Comparison of ENCODE assay signal across 18 cellular contexts in the genomic region with DNA sequence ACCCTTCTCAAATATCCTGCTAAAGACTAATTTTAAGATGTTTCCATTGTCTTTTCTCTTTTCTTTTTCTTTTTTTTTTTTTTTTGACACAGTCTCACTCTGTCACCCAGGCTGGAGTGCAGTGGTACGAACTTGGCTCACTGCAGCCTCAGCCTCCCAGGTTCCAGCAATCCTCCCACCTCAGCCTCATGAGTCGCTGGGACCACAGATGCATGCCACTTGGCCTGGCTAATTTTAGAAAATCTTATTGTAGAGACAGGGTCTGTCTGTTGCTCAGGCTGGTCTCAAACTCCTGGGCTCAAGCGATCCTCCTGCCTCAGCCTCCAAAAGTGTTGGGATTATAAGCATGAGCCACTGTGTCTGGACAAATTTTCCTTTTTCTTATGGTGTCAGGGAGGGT. TPM values are rescaled to one million over a fixed set of nuclear protein-coding genes. Genes with fewer than 3 reads are reported as not detected.
DNase-seq lines count a peak whose midpoint lies in the region; ATAC-seq lines count a peak whose summit lies in the region.
"Had no signal": no experiment of that assay in that cellular context is flagged by ENCODE, and none has a peak within 500 bp of the region (broad histone marks: within the 10 kb centered on the region; RNA-seq: fewer than 3 reads in every experiment).

No MANE protein-coding gene starts in this region.

- peak overlapping the region in 1 of 2 experiments; percentile 33 for H3K18ac ChIP-seq in mesenchymal stem cell (ENCODE audit: low read depth in 1 of 2, low read length in 2 of 2)

- H3K9me3 ChIP-seq in SK-N-MC (ENCODE audit: low read depth, low read length) (no peaks in the 10 kb centered on the region), mesenchymal stem cell (ENCODE audit: control insufficient read depth, low read length) (no peaks in the 10 kb centered on the region)
- H3K9me3 ChIP-seq: lower lobe of right lung had no signal

- H2BK120ac ChIP-seq in mesenchymal stem cell (ENCODE audit: low read depth, low read length): no peak overlapping the region

- no peak overlapping the region for H2BK15ac ChIP-seq in mesenchymal stem cell (ENCODE audit: low read depth, poor library complexity, severe bottlenecking)

- no peak overlapping the region for H2BK12ac ChIP-seq in mesenchymal stem cell (ENCODE audit: low read length in 2 of 2)

- H2AFZ ChIP-seq in ACC112 (ENCODE audit: low read length, unreplicated experiment) (no peak overlapping the region), mesenchymal stem cell (ENCODE audit: low read depth, low read length) (no peak overlapping the region)
- H2AFZ ChIP-seq: parathyroid adenoma had no signal

- peaks cover 100% of the 10 kb centered on the region for H3K79me2 ChIP-seq in ACC112 (ENCODE audit: control insufficient read depth, insufficient read depth, low read length, unreplicated experiment)

- H3K4me3 ChIP-seq in ACC112 (ENCODE audit: low read depth, low read length) (no peak overlapping the region), SK-N-MC (no peak overlapping the region), mesenchymal stem cell (ENCODE audit: insufficient read depth in 1 of 2, low read depth in 1 of 2, low read length in 2 of 2) (no peak overlapping the region)
- H3K4me3 ChIP-seq: GM12878, lower lobe of right lung had no signal

- no peak overlapping the region for H3K4ac ChIP-seq in mesenchymal stem cell (ENCODE audit: low read depth in 1 of 2, low read length in 2 of 2)

- no peak overlapping the region for H4K8ac ChIP-seq in mesenchymal stem cell (ENCODE audit: low read length)

- no peak overlapping the region for H3K14ac ChIP-seq in mesenchymal stem cell (ENCODE audit: low read length in 2 of 2)

- H3K4me1 ChIP-seq in ACC112 (ENCODE audit: control insufficient read depth, insufficient read depth, low read length, unreplicated experiment): peaks cover 76% of the 10 kb centered on the region
- H3K4me1 ChIP-seq in mesenchymal stem cell (ENCODE audit: control insufficient read depth, insufficient read depth, low read depth, low read length): peaks cover 5% of the 10 kb centered on the region

- H3K79me1 ChIP-seq in mesenchymal stem cell (replicated peaks; ENCODE audit: low read length, poor library complexity, severe bottlenecking): no peaks in the 10 kb centered on the region

- H3K4me2 ChIP-seq in mesenchymal stem cell (ENCODE audit: low read length, poor library complexity, severe bottlenecking): no peak overlapping the region
- H3K4me2 ChIP-seq: KMS-11 had no signal

- H3K36me3 ChIP-seq in ACC112 (ENCODE audit: insufficient read depth, low read length): peaks cover 2% of the 10 kb centered on the region; the same call in 1 of the 2 replicates
- H3K36me3 ChIP-seq in SK-N-MC (ENCODE audit: insufficient read depth, low read length): 0 out of 2 replicates have a peak, but pooled peaks cover 3% of the 10 kb centered on the region
- peaks cover 0 to 22% of the 10 kb centered on the region in 2 experiments for H3K36me3 ChIP-seq in mesenchymal stem cell (ENCODE audit: control insufficient read depth in 1 of 2, insufficient read depth in 2 of 2, low read depth in 1 of 2, low read length in 2 of 2)
- H3K36me3 ChIP-seq: lower lobe of right lung had no signal

- peak overlapping the region; percentile 4 for H2BK5ac ChIP-seq in mesenchymal stem cell (ENCODE audit: low read depth, low read length, poor library complexity, severe bottlenecking)

- H3K23ac ChIP-seq in mesenchymal stem cell (ENCODE audit: low read length in 2 of 2): no peak overlapping the region

- peak; percentile 18 for DNase-seq in HK-2 (ENCODE audit: unreplicated experiment)
- no peak for DNase-seq in SK-N-MC (ENCODE audit: low read depth, low spot score)
- peak; percentile 33 for DNase-seq in mesenchymal stem cell
- no peak for DNase-seq in retina
- DNase-seq in LoVo (ENCODE audit: low spot score): no peak
- DNase-seq in stimulated activated CD4-positive, alpha-beta T cell treated with anti-CD3 and anti-CD28 coated beads, Interleukin-4, amount 100 ng/mL, for 4 hours: no peak
- DNase-seq: activated CD4-positive, alpha-beta T cell treated with anti-CD3 and anti-CD28 coated beads, Interleukin-2, amount 50 U/mL, for 1 hour; activated CD8-positive, alpha-beta memory T cell treated with anti-CD3 and anti-CD28 coated beads, Interleukin-2, amount 50 U/mL, for 48 hours; DMS 273 treated with DMSO at 0.1 percent for 48 hours; hypothalamus; lower lobe of right lung; stimulated activated naive CD4-positive, alpha-beta T cell; T-cell had no signal

- no peak for ATAC-seq in HG02870 (IDR thresholded peaks at IDR 0.05; ENCODE audit: unreplicated experiment)
- ATAC-seq: T-cell had no signal

- H3K27me3 ChIP-seq in ACC112 (ENCODE audit: insufficient read depth, low read length): no peaks in the 10 kb centered on the region
- H3K27me3 ChIP-seq in mesenchymal stem cell (ENCODE audit: control insufficient read depth in 1 of 2, insufficient read depth in 1 of 2, low read length in 2 of 2): no peaks in the 10 kb centered on the region

- H3K9ac ChIP-seq in SK-N-MC (ENCODE audit: insufficient read length) (no peak overlapping the region), mesenchymal stem cell (ENCODE audit: low read length) (peak overlapping the region; percentile 72)
- H3K9ac ChIP-seq: KMS-11, parathyroid adenoma had no signal

- 96% methylated on average over 3 of the region's 3 CpGs for WGBS in mesenchymal stem cell

- H4K91ac ChIP-seq in mesenchymal stem cell (ENCODE audit: low read length): no peak overlapping the region

- peak overlapping the region; percentile 95 for H3K27ac ChIP-seq in ACC112 (ENCODE audit: low read depth, low read length)
- H3K27ac ChIP-seq in SK-N-MC: peak overlapping the region; percentile 88; the same call in 1 of the 2 replicates
- H3K27ac ChIP-seq in mesenchymal stem cell (ENCODE audit: low read length, poor library complexity, severe bottlenecking): peak overlapping the region; percentile 67
- H3K27ac ChIP-seq: KMS-11, lower lobe of right lung, parathyroid adenoma had no signal

- H2AK5ac ChIP-seq in mesenchymal stem cell (ENCODE audit: low read length, severe bottlenecking): no peak overlapping the region

RNA-seq across cellular contexts. Expression of a gene that starts 49.0 kb away (rescaled TPM):
- polyA plus RNA-seq in mesenchymal stem cell (2013, experiment 1 of 2): 17.2 TPM
- polyA plus RNA-seq in mesenchymal stem cell (2013, experiment 2 of 2): 17.6 TPM

Comparison
In these comparisons a context has a peak if more than half of its experiments do, and no peak if none do; other contexts are left out.
1. DNase-seq: peak in HK-2 (single experiment) and mesenchymal stem cell (single experiment); none in SK-N-MC (single experiment), retina (single experiment), LoVo (single experiment) and stimulated activated CD4-positive, alpha-beta T cell treated with anti-CD3 and anti-CD28 coated beads, Interleukin-4, amount 100 ng/mL, for 4 hours (0 of 2).
2. Peak in every context shown above with its lines, with median percentiles within 50 percentile points of each other: H3K27ac ChIP-seq.